Comparison of ENCODE assay signal across 15 cellular contexts in genomic region chr18:29083545-29083944, GRCh38.
DNase-seq lines count a peak whose midpoint lies in the region; ATAC-seq, FAIRE-seq and TF ChIP-seq lines count a peak whose summit lies in the region.
"Had no signal": no experiment of that assay in that cellular context is flagged by ENCODE, and none has a peak within 500 bp of the region (broad histone marks: within the 10 kb centered on the region; RNA-seq: fewer than 3 reads in every experiment).

No MANE protein-coding gene starts in this region.

- 49 to 55% methylated on average over 4 of the region's 4 CpGs for WGBS in body of pancreas, 2 donors

- no peak for TF ChIP-seq CTCF in bronchial epithelial cell (IDR thresholded peaks at IDR 0.05; ENCODE audit: insufficient read depth, low read length, severe bottlenecking)
- no peak for TF ChIP-seq CTCF in right atrium auricular region (IDR thresholded peaks at IDR 0.05)
- no peak for TF ChIP-seq CTCF in uterus (IDR thresholded peaks at IDR 0.05)
- TF ChIP-seq CTCF in body of pancreas (IDR thresholded peaks at IDR 0.05) = no peak

- H3K79me2 ChIP-seq in ACC112 (ENCODE audit: control insufficient read depth, insufficient read depth, low read length, unreplicated experiment) = no peaks in the 10 kb centered on the region

- DNase-seq in NCI-H1092 treated with DMSO at 0.1 percent for 48 hours (lab: John Stamatoyannopoulos, UW) = peak; percentile 50
- peak; percentile 27 for DNase-seq in bronchial epithelial cell (ENCODE audit: low read depth)
- peak; percentile 59 for DNase-seq in right atrium auricular region (ENCODE audit: low spot score)
- DNase-seq in uterus = no peak
- no peak for DNase-seq in LoVo (ENCODE audit: low spot score)
- DNase-seq in body of pancreas = no peak
- DNase-seq: activated CD4-positive, alpha-beta T cell treated with anti-CD3 and anti-CD28 coated beads for 48 hours; activated T-cell treated with anti-CD3 and anti-CD28 coated beads, Interleukin-2, amount 50 U/mL, for 1 hour; cortex of kidney; NCI-H1694; nucleus accumbens; T1000 had no signal

- TF ChIP-seq POLR2A in uterus (IDR thresholded peaks at IDR 0.05) = no peak
- TF ChIP-seq POLR2A in body of pancreas (IDR thresholded peaks at IDR 0.05) = no peak

- H3K9me3 ChIP-seq in right atrium auricular region (no peaks in the 10 kb centered on the region), uterus (no peaks in the 10 kb centered on the region), body of pancreas (no peaks in the 10 kb centered on the region)

- no peaks in the 10 kb centered on the region for H3K27me3 ChIP-seq in ACC112 (ENCODE audit: insufficient read depth, low read length)
- no peaks in the 10 kb centered on the region for H3K27me3 ChIP-seq in bronchial epithelial cell (ENCODE audit: control insufficient read depth, insufficient read depth, low read length)
- H3K27me3 ChIP-seq in right atrium auricular region = no peaks in the 10 kb centered on the region
- no peaks in the 10 kb centered on the region for H3K27me3 ChIP-seq in uterus
- no peaks in the 10 kb centered on the region for H3K27me3 ChIP-seq in body of pancreas

- intact Hi-C loops in uterus (cut with DNase I; ENCODE audit: low total_unique reads) = no loop called here
- intact Hi-C loops in body of pancreas (cut with DNase I) = no loop called here

- no peak for FAIRE-seq in bronchial epithelial cell (lab: Jason Lieb, UNC)

- H2AFZ ChIP-seq in ACC112 (ENCODE audit: low read length, unreplicated experiment) = peak overlapping the region; percentile 86

- H3K36me3 ChIP-seq in ACC112 (ENCODE audit: insufficient read depth, low read length) (no peaks in the 10 kb centered on the region), bronchial epithelial cell (ENCODE audit: control insufficient read depth, insufficient read depth, low read length) (no peaks in the 10 kb centered on the region), right atrium auricular region (no peaks in the 10 kb centered on the region), uterus (no peaks in the 10 kb centered on the region), body of pancreas (replicated peaks in 1 of 2; ENCODE audit: insufficient read depth in 1 of 2, low read depth in 2 of 2) (no peaks in the 10 kb centered on the region)

- ATAC-seq in HG02763 (IDR thresholded peaks at IDR 0.05; ENCODE audit: unreplicated experiment) (no peak), body of pancreas (no peak)

- H3K4me1 ChIP-seq in ACC112 (ENCODE audit: control insufficient read depth, insufficient read depth, low read length, unreplicated experiment) = peaks cover 4% of the 10 kb centered on the region
- no peaks in the 10 kb centered on the region for H3K4me1 ChIP-seq in right atrium auricular region
- H3K4me1 ChIP-seq in uterus = no peaks in the 10 kb centered on the region
- no peaks in the 10 kb centered on the region for H3K4me1 ChIP-seq in body of pancreas

- peak overlapping the region; percentile 70 for H3K4me3 ChIP-seq in ACC112 (ENCODE audit: low read depth, low read length)
- H3K4me3 ChIP-seq in bronchial epithelial cell (ENCODE audit: low read depth, low read length) = no peak overlapping the region
- no peak overlapping the region for H3K4me3 ChIP-seq in right atrium auricular region
- H3K4me3 ChIP-seq in uterus = no peak overlapping the region
- no peak overlapping the region for H3K4me3 ChIP-seq in body of pancreas
- H3K4me3 ChIP-seq: smooth muscle cell had no signal

- H3K27ac ChIP-seq in ACC112 (ENCODE audit: low read depth, low read length) = no peak overlapping the region
- H3K27ac ChIP-seq in right atrium auricular region = no peak overlapping the region
- no peak overlapping the region for H3K27ac ChIP-seq in uterus
- no peak overlapping the region for H3K27ac ChIP-seq in body of pancreas

Comparison
In these comparisons a context has a peak if more than half of its experiments do, and no peak if none do; other contexts are left out.
1. DNase-seq: peak in NCI-H1092 treated with DMSO at 0.1 percent for 48 hours (single experiment), bronchial epithelial cell (single experiment) and right atrium auricular region (single experiment); none in uterus (0 of 2), LoVo (single experiment) and body of pancreas (0 of 4).